Comparison of ENCODE assay signal across 28 cellular contexts in the genomic region with DNA sequence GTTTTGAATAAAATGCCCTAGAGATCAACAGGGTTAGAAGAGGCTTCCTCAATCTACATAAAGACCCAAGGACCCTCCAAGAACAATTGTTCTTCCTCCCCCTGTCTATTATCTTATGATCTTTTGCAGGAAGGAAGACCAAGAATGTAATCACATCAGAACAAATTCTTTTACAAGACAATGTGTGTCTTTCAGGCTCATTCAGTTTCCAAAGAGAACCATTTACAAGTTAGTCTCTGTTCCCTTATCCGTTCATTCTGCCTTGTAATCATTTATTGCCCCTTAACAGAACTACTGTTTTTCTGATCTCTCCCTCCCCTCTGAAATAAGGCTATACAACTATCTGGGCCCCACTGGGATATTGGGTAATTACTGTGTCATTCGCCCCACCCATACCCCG. TPM values are rescaled to one million over a fixed set of nuclear protein-coding genes. Genes with fewer than 3 reads are reported as not detected.
DNase-seq lines count a peak whose midpoint lies in the region; ATAC-seq and TF ChIP-seq lines count a peak whose summit lies in the region.
"Had no signal": no experiment of that assay in that cellular context is flagged by ENCODE, and none has a peak within 500 bp of the region (broad histone marks: within the 10 kb centered on the region; RNA-seq: fewer than 3 reads in every experiment).

No MANE protein-coding gene starts in this region.

- H3K27ac Mint-ChIP-seq in Calu3 (ENCODE audit: unreplicated experiment) (peak overlapping the region; percentile 52), neural progenitor cell (no peak overlapping the region)
- H3K27ac Mint-ChIP-seq: activated CD4-positive, alpha-beta T cell treated with anti-CD3 and anti-CD28 coated beads for 36 hours; activated naive CD8-positive, alpha-beta T cell treated with anti-CD3 and anti-CD28 coated beads, Interleukin-2, amount 50 U/mL, for 24 hours; activated T-cell treated with anti-CD3 and anti-CD28 coated beads, Interleukin-2, amount 50 U/mL, for 24 hours; B cell; HFFc6 had no signal

- intact Hi-C loops in Calu3 (cut with micrococcal nuclease; ENCODE audit: unreplicated experiment): no loop called here
- intact Hi-C loops in body of pancreas (cut with DNase I): no loop called here

- H3K27me3 Mint-ChIP-seq in Calu3 (ENCODE audit: unreplicated experiment): no peaks in the 10 kb centered on the region
- peaks cover 9% of the 10 kb centered on the region for H3K27me3 Mint-ChIP-seq in neural progenitor cell (ENCODE audit: insufficient read depth, low read depth)
- H3K27me3 Mint-ChIP-seq: activated naive CD8-positive, alpha-beta T cell treated with anti-CD3 and anti-CD28 coated beads, Interleukin-2, amount 50 U/mL, for 24 hours; activated T-cell treated with anti-CD3 and anti-CD28 coated beads, Interleukin-2, amount 50 U/mL, for 24 hours; effector memory CD8-positive, alpha-beta T cell; progenitor cell of endocrine pancreas had no signal

- H3K4me1 Mint-ChIP-seq in Calu3 (ENCODE audit: low read depth, unreplicated experiment) (peaks cover 9% of the 10 kb centered on the region), neural progenitor cell (peaks cover 5% of the 10 kb centered on the region)
- H3K4me1 Mint-ChIP-seq: activated CD4-positive, alpha-beta T cell treated with anti-CD3 and anti-CD28 coated beads for 36 hours; activated naive CD8-positive, alpha-beta T cell treated with anti-CD3 and anti-CD28 coated beads, Interleukin-2, amount 50 U/mL, for 24 hours; B cell had no signal

- H3K9me3 ChIP-seq in neural progenitor cell (ENCODE audit: low read depth) (no peaks in the 10 kb centered on the region), body of pancreas (no peaks in the 10 kb centered on the region)
- H3K9me3 ChIP-seq: A549, lower lobe of right lung, stomach had no signal

- no TSS peak for BruUV-seq in Calu3 (replicated peaks; lab: Mats Ljungman, UMichigan)

- H4K20me1 ChIP-seq in neural progenitor cell (ENCODE audit: low read depth): no peaks in the 10 kb centered on the region

- H3K4me1 ChIP-seq in neural progenitor cell (peaks cover 9% of the 10 kb centered on the region), body of pancreas (peaks cover 1% of the 10 kb centered on the region)
- H3K4me1 ChIP-seq: lower lobe of right lung had no signal

- peak overlapping the region; percentile 13 for H2AFZ ChIP-seq in neural progenitor cell (replicated peaks)

- CTCF ChIA-PET in Calu3 (lab: Charles Lee): no interaction called here

- no peak overlapping the region for H3K27ac ChIP-seq in neural progenitor cell
- no peak overlapping the region for H3K27ac ChIP-seq in body of pancreas
- H3K27ac ChIP-seq: lower lobe of right lung had no signal

- no peak for TF ChIP-seq POLR2A in body of pancreas (IDR thresholded peaks at IDR 0.05)

- H3K4me3 ChIP-seq in epithelial cell of esophagus (ENCODE audit: low read length) (no peak overlapping the region), neural progenitor cell (no peak overlapping the region), body of pancreas (no peak overlapping the region)
- H3K4me3 ChIP-seq: A549, GM12878, lower lobe of right lung, stomach had no signal

- H3K4me2 ChIP-seq in neural progenitor cell: no peak overlapping the region

- H3K4me3 Mint-ChIP-seq in Calu3 (ENCODE audit: low read depth, unreplicated experiment) (no peak overlapping the region), neural progenitor cell (no peak overlapping the region)
- H3K4me3 Mint-ChIP-seq: activated CD4-positive, alpha-beta T cell treated with anti-CD3 and anti-CD28 coated beads for 36 hours; activated naive CD8-positive, alpha-beta T cell treated with anti-CD3 and anti-CD28 coated beads, Interleukin-2, amount 50 U/mL, for 24 hours; activated T-cell treated with anti-CD3 and anti-CD28 coated beads, Interleukin-2, amount 50 U/mL, for 24 hours; B cell; effector memory CD8-positive, alpha-beta T cell; HFFc6 had no signal

- TF ChIP-seq CTCF in Calu3 (IDR thresholded peaks at IDR 0.05; ENCODE audit: unreplicated experiment) (no peak), epithelial cell of esophagus (IDR thresholded peaks at IDR 0.05; ENCODE audit: insufficient read depth, low read depth, low read length, missing control alignments) (no peak), neural progenitor cell (IDR thresholded peaks at IDR 0.05) (no peak), body of pancreas (IDR thresholded peaks at IDR 0.05) (no peak)

- H3K79me2 ChIP-seq in neural progenitor cell (ENCODE audit: low read depth): no peaks in the 10 kb centered on the region

- no peak overlapping the region for H3K9ac ChIP-seq in neural progenitor cell

- H3K9me3 Mint-ChIP-seq in Calu3 (ENCODE audit: low read depth, unreplicated experiment) (no peaks in the 10 kb centered on the region), neural progenitor cell (no peaks in the 10 kb centered on the region)
- H3K9me3 Mint-ChIP-seq: activated naive CD8-positive, alpha-beta T cell treated with anti-CD3 and anti-CD28 coated beads, Interleukin-2, amount 50 U/mL, for 24 hours; activated T-cell treated with anti-CD3 and anti-CD28 coated beads, Interleukin-2, amount 50 U/mL, for 24 hours; effector memory CD8-positive, alpha-beta T cell; HFFc6 had no signal

- H3K27me3 ChIP-seq in neural progenitor cell (no peaks in the 10 kb centered on the region), body of pancreas (no peaks in the 10 kb centered on the region)
- H3K27me3 ChIP-seq: stomach had no signal

- DNase-seq in Calu3 (no peak), SK-MEL-5 (ENCODE audit: low read depth, low spot score) (peak; percentile 92), epithelial cell of esophagus (ENCODE audit: low read depth) (peak; percentile 19), neural progenitor cell (ENCODE audit: low spot score) (no peak), HuH-7.5 (ENCODE audit: low spot score) (no peak), C1 segment of cervical spinal cord (lab: John Stamatoyannopoulos, UW) (no peak), body of pancreas (no peak)
- no peak for DNase-seq in activated CD4-positive, CD25-positive, alpha-beta regulatory T cell (lab: John Stamatoyannopoulos, UW)
- DNase-seq: activated CD4-positive, alpha-beta T cell treated with anti-CD3 and anti-CD28 coated beads for 36 hours; activated gamma-delta T cell treated with Interleukin-2 at 50 U/mL for 16 hours; activated naive CD8-positive, alpha-beta T cell treated with anti-CD3 and anti-CD28 coated beads, Interleukin-2, amount 50 U/mL, for 24 hours; activated T-cell treated with anti-CD3 and anti-CD28 coated beads, Interleukin-2, amount 50 U/mL, for 24 hours; effector memory CD8-positive, alpha-beta T cell; glutamatergic neuron; HFFc6; KG1; kidney glomerular epithelial cell; lower lobe of right lung; NCI-H1436; NCI-H2107; NCI-H510A treated with DMSO at 0.1 percent for 48 hours; stimulated activated CD8-positive, alpha-beta memory T cell treated with anti-CD3 and anti-CD28 coated beads, Interleukin-4, amount 100 ng/mL, for 48 hours; stomach; trophoblast cell had no signal

- ATAC-seq in body of pancreas: no peak
- ATAC-seq: activated CD4-positive, alpha-beta T cell treated with anti-CD3 and anti-CD28 coated beads for 36 hours; activated naive CD8-positive, alpha-beta T cell treated with anti-CD3 and anti-CD28 coated beads, Interleukin-2, amount 50 U/mL, for 24 hours; effector memory CD8-positive, alpha-beta T cell; GM12878; lower lobe of right lung had no signal

- no peaks in the 10 kb centered on the region for H3K36me3 Mint-ChIP-seq in Calu3 (ENCODE audit: insufficient read depth, unreplicated experiment)
- no peaks in the 10 kb centered on the region for H3K36me3 Mint-ChIP-seq in neural progenitor cell

- in situ Hi-C loops in SK-MEL-5 (cut with HindIII; ENCODE audit: low pct_unique_long_range_greater_than_20kb, low sequenced_read_pairs): no loop called here

- WGBS in body of pancreas, 2 donors: 49 to 53% methylated on average over 3 of the region's 3 CpGs

- peaks cover 6% of the 10 kb centered on the region for H3F3A ChIP-seq in neural progenitor cell (ENCODE audit: low read depth)

- H3K36me3 ChIP-seq in neural progenitor cell (no peaks in the 10 kb centered on the region), body of pancreas (replicated peaks in 1 of 2; ENCODE audit: insufficient read depth in 1 of 2, low read depth in 2 of 2) (no peaks in the 10 kb centered on the region)
- H3K36me3 ChIP-seq: lower lobe of right lung, stomach had no signal

RNA-seq across cellular contexts. Expression of a gene that starts 5.6 kb away (rescaled TPM):
- total RNA-seq in Calu3 (2022) (83.9 and 85.3 TPM in 2 replicates), neural progenitor cell (ENCODE audit: low replicate concordance) (89.4 and 121 TPM in 2 replicates), body of pancreas (10 to 100 TPM; 29.7 to 46.2 TPM)
- total RNA-seq in SK-MEL-5 (2014; rRNA removed; shearing (Covaris generic)): 123 and 138 TPM in 2 replicates
- 95.2 and 114 TPM in 2 replicates for polyA plus RNA-seq in SK-MEL-5 (2015; cell fraction: cytosol; rRNA removed)
- 107 and 111 TPM in 2 replicates for polyA plus RNA-seq in SK-MEL-5 (2015; cell fraction: nucleus; rRNA removed)

Comparison
In these comparisons a context has a peak if more than half of its experiments do, and no peak if none do; other contexts are left out.
1. DNase-seq: peak in SK-MEL-5 (single experiment) and epithelial cell of esophagus (single experiment); none in Calu3 (single experiment), neural progenitor cell (single experiment), activated CD4-positive, CD25-positive, alpha-beta regulatory T cell (0 of 4), HuH-7.5 (single experiment), C1 segment of cervical spinal cord (0 of 14) and body of pancreas (0 of 4).